Comparison of ENCODE assay signal across 16 cellular contexts in genomic region chr3:37519661-37520060, GRCh38.
"Had no signal": no experiment of that assay in that cellular context is flagged by ENCODE, and none has a peak within 500 bp of the region (broad histone marks: within the 10 kb centered on the region; RNA-seq: fewer than 3 reads in every experiment).

No MANE protein-coding gene starts in this region.

- H3K36me3 ChIP-seq: transverse colon had no signal

- FAIRE-seq: endometrium, keratinocyte had no signal

- H3K27ac Mint-ChIP-seq: activated CD4-positive, alpha-beta memory T cell treated with anti-CD3 and anti-CD28 coated beads for 36 hours; activated naive CD8-positive, alpha-beta T cell treated with anti-CD3 and anti-CD28 coated beads for 36 hours; natural killer cell; progenitor cell of endocrine pancreas had no signal

- H3K27me3 ChIP-seq: dorsolateral prefrontal cortex, esophagus muscularis mucosa, transverse colon had no signal

- H3K36me3 Mint-ChIP-seq: activated CD4-positive, alpha-beta memory T cell treated with anti-CD3 and anti-CD28 coated beads for 36 hours; activated naive CD8-positive, alpha-beta T cell treated with anti-CD3 and anti-CD28 coated beads for 36 hours; natural killer cell had no signal

- H3K27me3 Mint-ChIP-seq: activated CD4-positive, alpha-beta memory T cell treated with anti-CD3 and anti-CD28 coated beads for 36 hours; progenitor cell of endocrine pancreas had no signal

- H3K4me3 ChIP-seq: dorsolateral prefrontal cortex, esophagus muscularis mucosa, transverse colon had no signal

- H3K9me3 ChIP-seq: esophagus muscularis mucosa, transverse colon had no signal

- ATAC-seq: activated T-cell treated with anti-CD3 and anti-CD28 coated beads, Interleukin-2, amount 50 U/mL, for 4 hours; natural killer cell; SK-N-SH treated with all-trans-retinoic acid at 6 μM for 48 hours had no signal

- DNase-seq: activated CD4-positive, alpha-beta memory T cell treated with anti-CD3 and anti-CD28 coated beads for 36 hours; activated CD4-positive, alpha-beta T cell treated with anti-CD3 and anti-CD28 coated beads for 1 hour; activated effector memory CD4-positive, alpha-beta T cell treated with anti-CD3 and anti-CD28 coated beads, Interleukin-2, amount 50 U/mL, for 16 hours; activated naive CD8-positive, alpha-beta T cell treated with anti-CD3 and anti-CD28 coated beads for 36 hours; activated T-cell treated with anti-CD3 and anti-CD28 coated beads, Interleukin-2, amount 50 U/mL, for 4 hours; dorsolateral prefrontal cortex; natural killer cell; stimulated activated CD4-positive, alpha-beta T cell treated with anti-CD3 and anti-CD28 coated beads, Interleukin-12 subunit alpha, Interleukin-12 subunit beta, amount 100 ng/mL, for 4 hours; stimulated activated naive CD4-positive, alpha-beta T cell; T-helper 2 cell; transverse colon had no signal

- H3K27ac ChIP-seq: esophagus muscularis mucosa, transverse colon had no signal

- H3K4me1 ChIP-seq: transverse colon had no signal

- H3K4me3 Mint-ChIP-seq: activated CD4-positive, alpha-beta memory T cell treated with anti-CD3 and anti-CD28 coated beads for 36 hours; activated naive CD8-positive, alpha-beta T cell treated with anti-CD3 and anti-CD28 coated beads for 36 hours; activated T-cell treated with anti-CD3 and anti-CD28 coated beads, Interleukin-2, amount 50 U/mL, for 4 hours; natural killer cell had no signal

- H3K9me3 Mint-ChIP-seq: activated CD4-positive, alpha-beta memory T cell treated with anti-CD3 and anti-CD28 coated beads for 36 hours; activated naive CD8-positive, alpha-beta T cell treated with anti-CD3 and anti-CD28 coated beads for 36 hours; activated T-cell treated with anti-CD3 and anti-CD28 coated beads, Interleukin-2, amount 50 U/mL, for 4 hours; natural killer cell had no signal

- H3K4me1 Mint-ChIP-seq: natural killer cell had no signal
